ENCODE assay signal across 1 cellular context in genomic region chr19:1745589-1746031, GRCh38.
TF ChIP-seq lines count a peak whose summit lies in the region.

No MANE protein-coding gene starts in this region.

TF ChIP-seq in HEK293, 187 proteins besides CTCF, POLR2A, EP300 and RAD21 (continued from another document):
- TF ChIP-seq SP2 (tag by site-specific recombination; IDR thresholded peaks at IDR 0.05) (peak; percentile 59), ZXDB (tag by site-specific recombination; IDR thresholded peaks at IDR 0.05) (no peak), ZBTB10 (tag by site-specific recombination; IDR thresholded peaks at IDR 0.05) (peak; percentile 30; the same call in 1 of the 2 replicates), WT1 (tag by site-specific recombination; IDR thresholded peaks at IDR 0.05) (peak; percentile 99), ZNF10 (tag by site-specific recombination; IDR thresholded peaks at IDR 0.05) (no peak), PATZ1 (tag by site-specific recombination; IDR thresholded peaks at IDR 0.05) (peak; percentile 76; the same call in 1 of the 2 replicates), ZBTB17 (tag by site-specific recombination; IDR thresholded peaks at IDR 0.05) (peak; percentile 61; the same call in 1 of the 2 replicates), ZNF529 (tag by site-specific recombination; IDR thresholded peaks at IDR 0.05; ENCODE audit: insufficient replicate concordance) (no peak), ZNF692 (tag by site-specific recombination; IDR thresholded peaks at IDR 0.05) (peak; percentile 12; the same call in 1 of the 2 replicates), ZBTB20 (tag by site-specific recombination; IDR thresholded peaks at IDR 0.05) (peak; percentile 43; the same call in 1 of the 2 replicates), ZNF2 (tag by site-specific recombination; IDR thresholded peaks at IDR 0.05) (0 out of 2 replicates have a peak, but pooled peaks have one; percentile 12), PRDM10 (tag by site-specific recombination; IDR thresholded peaks at IDR 0.05) (peak; percentile 57; the same call in 1 of the 2 replicates), EGR2 (tag by site-specific recombination; IDR thresholded peaks at IDR 0.05; ENCODE audit: low read depth) (peak; percentile 50; the same call in 1 of the 2 replicates), ZNF140 (tag by site-specific recombination; IDR thresholded peaks at IDR 0.05) (peak; percentile 99), ZNF366 (tag by site-specific recombination; conservative IDR thresholded peaks at IDR 0.05) (peak; percentile 81), ZIC2 (tag by site-specific recombination; IDR thresholded peaks at IDR 0.05) (0 out of 2 replicates have a peak, but pooled peaks have one; percentile 3), MZF1 (tag by site-specific recombination; IDR thresholded peaks at IDR 0.05; ENCODE audit: borderline replicate concordance) (peak; percentile 95), IKZF3 (tag by site-specific recombination; IDR thresholded peaks at IDR 0.05) (peak; percentile 62; the same call in 1 of the 2 replicates)
